In the genomic region with DNA sequence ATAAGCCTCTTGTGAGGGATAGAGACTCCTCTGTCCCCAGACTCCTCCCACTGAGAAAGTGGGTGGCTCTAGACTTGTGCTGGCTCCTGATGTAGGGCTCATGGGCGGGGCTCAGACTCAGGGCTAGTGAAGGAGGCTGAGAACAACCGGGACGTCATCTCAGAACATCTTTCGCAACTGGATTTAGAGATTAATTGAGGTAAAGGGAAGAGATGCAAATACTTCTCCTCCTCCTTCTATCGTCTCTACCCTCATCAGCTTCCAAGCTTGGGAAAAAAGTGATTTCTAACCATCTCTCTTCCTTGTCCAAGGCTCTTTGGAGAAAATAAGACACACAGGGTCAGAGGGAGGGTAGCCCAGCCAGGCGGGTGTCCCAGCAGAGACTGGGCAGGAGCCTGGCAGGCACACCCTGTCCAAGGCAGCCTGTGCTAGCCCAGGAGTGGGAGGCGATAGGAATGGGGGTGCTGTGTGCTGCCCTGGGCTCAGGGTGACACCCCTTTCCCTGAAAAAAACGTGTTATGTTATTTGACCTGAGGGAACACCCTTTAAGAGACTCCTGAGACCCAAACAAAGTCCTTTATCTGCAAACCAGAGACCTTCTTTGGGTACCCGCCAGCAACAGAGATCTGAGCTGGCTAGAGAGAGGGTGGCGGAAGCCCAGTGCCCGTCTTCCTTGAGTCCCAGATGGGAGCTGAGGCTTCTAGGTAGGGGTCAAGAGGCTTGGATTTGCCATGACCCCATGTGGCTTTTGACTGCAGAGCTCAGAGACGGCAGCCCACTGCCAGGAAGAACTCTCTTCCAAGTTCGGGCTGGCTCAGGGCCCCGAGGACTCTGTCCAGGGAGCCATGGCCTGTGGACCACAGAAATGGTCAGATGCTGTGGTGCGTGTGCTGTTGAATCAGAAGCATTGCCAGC, we compare ENCODE assay signal across 11 cellular contexts.
DNase-seq lines count a peak whose midpoint lies in the region; ATAC-seq and TF ChIP-seq lines count a peak whose summit lies in the region.
"Had no signal": no experiment of that assay in that cellular context is flagged by ENCODE, and none has a peak within 500 bp of the region (broad histone marks: within the 10 kb centered on the region; RNA-seq: fewer than 3 reads in every experiment).

No MANE protein-coding gene starts in this region.

- H3K9me3 ChIP-seq in A673 (ENCODE audit: low read depth, low read length, poor library complexity, severe bottlenecking) (no peaks in the 10 kb centered on the region), Peyer's patch (no peaks in the 10 kb centered on the region)

- H3K4me3 ChIP-seq in A673 (ENCODE audit: low read depth, low read length, poor library complexity, severe bottlenecking) = no peak overlapping the region
- H3K4me3 ChIP-seq in Peyer's patch = no peak overlapping the region
- no peak overlapping the region for H3K4me3 ChIP-seq in fibroblast of villous mesenchyme (ENCODE audit: low read depth, low read length)

- TF ChIP-seq CTCF in A673 (conservative IDR thresholded peaks at IDR 0.05; ENCODE audit: low read depth, low read length) (no peak), Peyer's patch (IDR thresholded peaks at IDR 0.05) (no peak), fibroblast of villous mesenchyme (IDR thresholded peaks at IDR 0.05; ENCODE audit: insufficient read depth, low read depth, low read length) (no peak), omental fat pad (IDR thresholded peaks at IDR 0.05) (no peak)

- H3K36me3 ChIP-seq in A673 (ENCODE audit: insufficient read depth, low read length, poor library complexity, severe bottlenecking) (no peaks in the 10 kb centered on the region), Peyer's patch (no peaks in the 10 kb centered on the region)

- peaks cover 6% of the 10 kb centered on the region for H3K4me1 ChIP-seq in A673 (ENCODE audit: insufficient read depth, low read length, poor library complexity, severe bottlenecking)
- H3K4me1 ChIP-seq in Peyer's patch = no peaks in the 10 kb centered on the region

- ATAC-seq in omental fat pad (ENCODE audit: low FRiP score) (peak; percentile 80), HG03342 (IDR thresholded peaks at IDR 0.05; ENCODE audit: unreplicated experiment) (no peak)
- ATAC-seq: SK-N-SH treated with all-trans-retinoic acid at 6 μM for 48 hours had no signal

- no TSS peak for BruUV-seq in A673 (replicated peaks; lab: Mats Ljungman, UMichigan)

- no peaks in the 10 kb centered on the region for H3K27me3 ChIP-seq in A673 (replicated peaks; ENCODE audit: insufficient read depth, low read depth, low read length, poor library complexity)
- H3K27me3 ChIP-seq in Peyer's patch = no peaks in the 10 kb centered on the region

- no peaks in the 10 kb centered on the region for H3K27me3 Mint-ChIP-seq in activated naive CD4-positive, alpha-beta T cell treated with anti-CD3 and anti-CD28 coated beads for 36 hours (ENCODE audit: low read depth)

- DNase-seq in A673 (ENCODE audit: low spot score) (peak; percentile 70), Peyer's patch (peak in 2 of 3 donors; percentile 23 to 84), fibroblast of villous mesenchyme (ENCODE audit: low read depth) (peak; percentile 97), omental fat pad (ENCODE audit: low spot score) (peak; percentile 68), SW480 (ENCODE audit: low spot score) (no peak), NCI-H510A (lab: John Stamatoyannopoulos, UW) (no peak)
- DNase-seq in activated naive CD4-positive, alpha-beta T cell treated with anti-CD3 and anti-CD28 coated beads for 36 hours = no peak
- DNase-seq: cerebellar nuclear complex, NCI-H2081 treated with DMSO at 0.1 percent for 48 hours had no signal

- no peaks in the 10 kb centered on the region for H3K36me3 Mint-ChIP-seq in activated naive CD4-positive, alpha-beta T cell treated with anti-CD3 and anti-CD28 coated beads for 36 hours (ENCODE audit: low read depth)

- CTCF ChIA-PET in A673 (lab: Charles Lee) = no interaction called here
- CTCF ChIA-PET in activated naive CD4-positive, alpha-beta T cell treated with anti-CD3 and anti-CD28 coated beads for 36 hours (lab: Charles Lee) = no interaction called here

- no peaks in the 10 kb centered on the region for H3K9me3 Mint-ChIP-seq in activated naive CD4-positive, alpha-beta T cell treated with anti-CD3 and anti-CD28 coated beads for 36 hours

- POLR2A ChIA-PET in A673 (lab: Charles Lee; ENCODE audit: low non-redundant PET) = no interaction called here

- no peak overlapping the region for H3K4me3 Mint-ChIP-seq in activated naive CD4-positive, alpha-beta T cell treated with anti-CD3 and anti-CD28 coated beads for 36 hours

- H3K4me1 Mint-ChIP-seq in activated naive CD4-positive, alpha-beta T cell treated with anti-CD3 and anti-CD28 coated beads for 36 hours (ENCODE audit: low read depth) = no peaks in the 10 kb centered on the region

- no peak for TF ChIP-seq POLR2A in Peyer's patch (IDR thresholded peaks at IDR 0.05)

- intact Hi-C loops in A673 (cut with micrococcal nuclease; ENCODE audit: unreplicated experiment) = no loop called here
- intact Hi-C loops in activated naive CD4-positive, alpha-beta T cell treated with anti-CD3 and anti-CD28 coated beads for 36 hours (cut with micrococcal nuclease) = no loop called here

- no peak overlapping the region for H3K27ac Mint-ChIP-seq in activated naive CD4-positive, alpha-beta T cell treated with anti-CD3 and anti-CD28 coated beads for 36 hours

- H3K27ac ChIP-seq in A673 (ENCODE audit: low read depth, low read length, poor library complexity, severe bottlenecking) = no peak overlapping the region
- peak overlapping the region; percentile 22 to 68 (median 42) for H3K27ac ChIP-seq in Peyer's patch

Comparison
In these comparisons a context has a peak if more than half of its experiments do, and no peak if none do; other contexts are left out.
1. DNase-seq: peak in A673 (single experiment), Peyer's patch (2 of 3), fibroblast of villous mesenchyme (single experiment) and omental fat pad (single experiment); none in SW480 (single experiment), NCI-H510A (single experiment) and activated naive CD4-positive, alpha-beta T cell treated with anti-CD3 and anti-CD28 coated beads for 36 hours (single experiment).